Comparison of ENCODE assay signal across 8 cellular contexts in genomic region chr21:42781150-42781980, GRCh38.
DNase-seq lines count a peak whose midpoint lies in the region; ATAC-seq and TF ChIP-seq lines count a peak whose summit lies in the region.

No MANE protein-coding gene starts in this region.

- no peak for ATAC-seq in CD4-positive, alpha-beta T cell (ENCODE audit: poor library complexity)
- ATAC-seq in naive B cell (ENCODE audit: low read depth in 2 of 2) = no peak
- ATAC-seq in GM21528 (IDR thresholded peaks at IDR 0.05; ENCODE audit: low FRiP score, unreplicated experiment) = no peak

- H3K4me1 Mint-ChIP-seq in CD4-positive, alpha-beta T cell (ENCODE audit: low read depth) = peaks cover 56% of the 10 kb centered on the region
- H3K4me1 Mint-ChIP-seq in naive B cell = peaks cover 47 to 64% (median 52%) of the 10 kb centered on the region in 3 donors

- H3K9ac ChIP-seq in colonic mucosa (ENCODE audit: low read depth in 2 of 2, low read length in 2 of 2) = peak overlapping the region in 1 of 2 donors; percentile 51

- H3K36me3 ChIP-seq in colonic mucosa (no peaks in the 10 kb centered on the region), brain microvascular endothelial cell (replicated peaks) (no peaks in the 10 kb centered on the region)

- no peaks in the 10 kb centered on the region for H3K9me3 Mint-ChIP-seq in CD4-positive, alpha-beta T cell
- H3K9me3 Mint-ChIP-seq in naive B cell = no peaks in the 10 kb centered on the region

- H3K4me3 ChIP-seq in colonic mucosa (peak overlapping the region; percentile 1), brain microvascular endothelial cell (ENCODE audit: low read depth, low read length) (no peak overlapping the region)

- H3K36me3 Mint-ChIP-seq in CD4-positive, alpha-beta T cell (ENCODE audit: low read depth) = peaks cover 4% of the 10 kb centered on the region
- H3K36me3 Mint-ChIP-seq in naive B cell = no peaks in the 10 kb centered on the region

- DNase-seq in CD4-positive, alpha-beta T cell = no peak
- DNase-seq in NCI-H146 treated with DMSO at 0.1 percent for 48 hours (lab: John Stamatoyannopoulos, UW; ENCODE audit: unreplicated experiment) = peak; percentile 1
- peak; percentile 71 for DNase-seq in colonic mucosa
- DNase-seq in naive B cell = no peak
- DNase-seq in GM19238 (ENCODE audit: insufficient read length, low spot score) = no peak
- DNase-seq in stimulated activated CD8-positive, alpha-beta memory T cell treated with anti-CD3 and anti-CD28 coated beads, Interleukin-4, amount 100 ng/mL, for 48 hours = no peak
- DNase-seq in brain microvascular endothelial cell = no peak

- in situ Hi-C loops in brain microvascular endothelial cell (cut with HindIII; ENCODE audit: low pct_ligation_motif_present, low sequenced_read_pairs) = no loop called here

- H3K27me3 Mint-ChIP-seq in CD4-positive, alpha-beta T cell = no peaks in the 10 kb centered on the region
- peaks cover 3 to 37% (median 32%) of the 10 kb centered on the region in 3 donors for H3K27me3 Mint-ChIP-seq in naive B cell

- POLR2A ChIA-PET in CD4-positive, alpha-beta T cell (lab: Charles Lee) = interaction anchor here (1.0 to 4.4 kb wide), 2 partner anchors 35 to 43 kb away, joined by 3 to 36 read pairs; no protein-coding TSS in a partner anchor

- peak overlapping the region; percentile 99 for H3K27ac Mint-ChIP-seq in CD4-positive, alpha-beta T cell
- peak overlapping the region in 5 of 6 donors; percentile 33 to 99 (median 54) for H3K27ac Mint-ChIP-seq in naive B cell

- H3K27ac ChIP-seq in CD4-positive, alpha-beta T cell (ENCODE audit: low read depth, low read length) = peak overlapping the region; percentile 2
- no peak overlapping the region for H3K27ac ChIP-seq in colonic mucosa
- H3K27ac ChIP-seq in brain microvascular endothelial cell = no peak overlapping the region

- intact Hi-C loops in CD4-positive, alpha-beta T cell (cut with DNase I, micrococcal nuclease) = loop anchor here (5.0 kb wide), 3 partner anchors 34 to 99 kb away; no protein-coding TSS in a partner anchor
- intact Hi-C loops in colonic mucosa (cut with DNase I) = no loop called here

- CTCF ChIA-PET in CD4-positive, alpha-beta T cell (lab: Charles Lee) = interaction anchor here (1.4 kb wide), 1 partner anchor 39 kb away, joined by 3 read pairs; no protein-coding TSS in a partner anchor

- H3K9me3 ChIP-seq in CD4-positive, alpha-beta T cell (ENCODE audit: control insufficient read depth, low read length) = no peaks in the 10 kb centered on the region
- no peaks in the 10 kb centered on the region for H3K9me3 ChIP-seq in colonic mucosa

- H3K4me3 Mint-ChIP-seq in CD4-positive, alpha-beta T cell = peak overlapping the region; percentile 57
- H3K4me3 Mint-ChIP-seq in naive B cell = peak overlapping the region in 6 of 8 donors; percentile 21 to 91 (median 60)

- TF ChIP-seq CTCF in CD4-positive, alpha-beta T cell (IDR thresholded peaks at IDR 0.05) = no peak
- TF ChIP-seq CTCF in colonic mucosa (IDR thresholded peaks at IDR 0.05) (no peak), brain microvascular endothelial cell (IDR thresholded peaks at IDR 0.05; ENCODE audit: low read depth, low read length, missing control alignments) (no peak)

- H3K27me3 ChIP-seq in CD4-positive, alpha-beta T cell (ENCODE audit: control insufficient read depth, insufficient read depth, low read length) = no peaks in the 10 kb centered on the region
- no peaks in the 10 kb centered on the region for H3K27me3 ChIP-seq in colonic mucosa
- H3K27me3 ChIP-seq in brain microvascular endothelial cell (replicated peaks) = peaks cover 36% of the 10 kb centered on the region

- H3K4me1 ChIP-seq in colonic mucosa = no peaks in the 10 kb centered on the region

Comparison
In these comparisons a context has a peak if more than half of its experiments do, and no peak if none do; other contexts are left out.
1. DNase-seq: peak in NCI-H146 treated with DMSO at 0.1 percent for 48 hours (single experiment) and colonic mucosa (single experiment); none in CD4-positive, alpha-beta T cell (0 of 10), naive B cell (single experiment), GM19238 (single experiment), stimulated activated CD8-positive, alpha-beta memory T cell treated with anti-CD3 and anti-CD28 coated beads, Interleukin-4, amount 100 ng/mL, for 48 hours (single experiment) and brain microvascular endothelial cell (single experiment).